ENCODE assay signal across 8 cellular contexts in genomic region chr15:55993111-55993803, GRCh38. TPM values are rescaled to one million over a fixed set of nuclear protein-coding genes. Genes with fewer than 3 reads are reported as not detected.
DNase-seq lines count a peak whose midpoint lies in the region; ATAC-seq and TF ChIP-seq lines count a peak whose summit lies in the region.

Gene NEDD4, minus strand, starts transcription at chr15:55993612. Its CDS starts 57 bp downstream, at chr15:55993555.

- peak within 1 kb of the TSS; percentile 97 for H3K4me3 Mint-ChIP-seq in neural progenitor cell

- peaks cover 2% of the 10 kb centered on the region for H3K9me3 Mint-ChIP-seq in neural progenitor cell

- H3K36me3 ChIP-seq in Karpas-422 (ENCODE audit: insufficient read depth, low read length) = no peaks in the 10 kb centered on the region
- H3K36me3 ChIP-seq in neural progenitor cell = no peaks in the 10 kb centered on the region
- no peaks in the 10 kb centered on the region for H3K36me3 ChIP-seq in stomach smooth muscle (ENCODE audit: control insufficient read depth in 2 of 2, insufficient read depth in 2 of 2, low read length in 2 of 2)

- peaks cover 2% of the 10 kb centered on the region for H3K27me3 Mint-ChIP-seq in neural progenitor cell (ENCODE audit: insufficient read depth, low read depth)

- H3K27ac Mint-ChIP-seq in neural progenitor cell = peak within 1 kb of the TSS; percentile 90

- H3K4me1 Mint-ChIP-seq in neural progenitor cell = peaks cover 35% of the 10 kb centered on the region

- H3K27ac ChIP-seq in Karpas-422 (ENCODE audit: low read length) (no peak within 1 kb of the TSS), neural progenitor cell (no peak within 1 kb of the TSS), stomach smooth muscle (ENCODE audit: low read length) (peak within 1 kb of the TSS; percentile 77)

- peaks cover 3% of the 10 kb centered on the region for H3K36me3 Mint-ChIP-seq in neural progenitor cell

- H3K4me1 ChIP-seq in Karpas-422 (ENCODE audit: low read length) (peaks cover 10% of the 10 kb centered on the region), neural progenitor cell (peaks cover 23% of the 10 kb centered on the region), stomach smooth muscle (ENCODE audit: control insufficient read depth, insufficient read depth, low read length) (peaks cover 2% of the 10 kb centered on the region)

- H3K79me2 ChIP-seq in Karpas-422 (ENCODE audit: low read length) (no peaks in the 10 kb centered on the region), neural progenitor cell (ENCODE audit: low read depth) (peaks cover 6% of the 10 kb centered on the region)

- peak within 1 kb of the TSS; percentile 77 for H3K9ac ChIP-seq in Karpas-422 (ENCODE audit: low read length)
- H3K9ac ChIP-seq in neural progenitor cell = peak within 1 kb of the TSS; percentile 40
- H3K9ac ChIP-seq in stomach smooth muscle (ENCODE audit: low read length in 2 of 2) = peak within 1 kb of the TSS; percentile 86 to 89

- H3K4me2 ChIP-seq in Karpas-422 (ENCODE audit: low read depth, low read length, poor library complexity, severe bottlenecking) (peak within 1 kb of the TSS; percentile 95), neural progenitor cell (peak within 1 kb of the TSS; percentile 71)

- H2AFZ ChIP-seq in Karpas-422 (ENCODE audit: low read length) (peak within 1 kb of the TSS; percentile 96), neural progenitor cell (replicated peaks) (peak within 1 kb of the TSS; percentile 91)

- no peaks in the 10 kb centered on the region for H3K9me2 ChIP-seq in Karpas-422 (replicated peaks; ENCODE audit: insufficient read depth, low read length)

- ATAC-seq in GM21825 (IDR thresholded peaks at IDR 0.05; ENCODE audit: unreplicated experiment) = peak; percentile 91

- no peaks in the 10 kb centered on the region for H3K9me3 ChIP-seq in Karpas-422 (ENCODE audit: low read length)
- no peaks in the 10 kb centered on the region for H3K9me3 ChIP-seq in neural progenitor cell (ENCODE audit: low read depth)
- no peaks in the 10 kb centered on the region for H3K9me3 ChIP-seq in stomach smooth muscle (ENCODE audit: control insufficient read depth in 2 of 2, low read length in 2 of 2)

- peak; percentile 52 for DNase-seq in DMS53 treated with DMSO at 0.1 percent for 48 hours (lab: John Stamatoyannopoulos, UW; ENCODE audit: unreplicated experiment)
- DNase-seq in Karpas-422 = peak; percentile 87
- peak; percentile 13 for DNase-seq in SIG-M5 (lab: John Stamatoyannopoulos, UW)
- peak; percentile 66 for DNase-seq in activated gamma-delta T cell treated with Interleukin-2 at 50 U/mL for 16 hours
- peak; percentile 88 to 96 for DNase-seq in foreskin fibroblast
- peak; percentile 90 for DNase-seq in neural progenitor cell (ENCODE audit: low spot score)

- peaks cover 24% of the 10 kb centered on the region for H3F3A ChIP-seq in neural progenitor cell (ENCODE audit: low read depth)

- H3K4me3 ChIP-seq in Karpas-422 (ENCODE audit: low read length) (peak within 1 kb of the TSS; percentile 84), foreskin fibroblast (ENCODE audit: low read depth in 1 of 2, low read length in 2 of 2) (peak within 1 kb of the TSS; percentile 61 to 72), neural progenitor cell (peak within 1 kb of the TSS; percentile 95), stomach smooth muscle (ENCODE audit: low read length in 2 of 2) (peak within 1 kb of the TSS; percentile 81 to 83)

- TF ChIP-seq CTCF in foreskin fibroblast (IDR thresholded peaks at IDR 0.05; ENCODE audit: low read depth, low read length) (peak; percentile 44), neural progenitor cell (IDR thresholded peaks at IDR 0.05) (peak; percentile 35)

- H4K20me1 ChIP-seq in Karpas-422 (ENCODE audit: insufficient read depth, low read depth, low read length) (no peaks in the 10 kb centered on the region), neural progenitor cell (ENCODE audit: low read depth) (no peaks in the 10 kb centered on the region)

- H3K27me3 ChIP-seq in Karpas-422 (ENCODE audit: low read length) = no peaks in the 10 kb centered on the region
- peaks cover 28% of the 10 kb centered on the region for H3K27me3 ChIP-seq in neural progenitor cell
- H3K27me3 ChIP-seq in stomach smooth muscle (ENCODE audit: control insufficient read depth in 1 of 2, insufficient read depth in 2 of 2, low read length in 2 of 2) = no peaks in the 10 kb centered on the region

RNA-seq across cellular contexts. Expression of gene NEDD4, which starts in this region (rescaled TPM):
- 3.0 and 6.3 TPM in 2 replicates for total RNA-seq in Karpas-422 (2014; rRNA removed; shearing (Covaris generic); ENCODE audit: low replicate concordance)
- total RNA-seq in neural progenitor cell (ENCODE audit: low replicate concordance) = 16.1 and 36.7 TPM in 2 replicates

Comparison
In these comparisons a context has a peak if more than half of its experiments do, and no peak if none do; other contexts are left out.
1. DNase-seq: peak in every context shown above with its lines; median percentile 92 in foreskin fibroblast; 90 in neural progenitor cell; 87 in Karpas-422; 66 in activated gamma-delta T cell treated with Interleukin-2 at 50 U/mL for 16 hours; 52 in DMS53 treated with DMSO at 0.1 percent for 48 hours; 13 in SIG-M5.